29 cellular contexts compared by ENCODE assay signal in genomic region chr16:52578007-52578828, GRCh38. TPM values are rescaled to one million over a fixed set of nuclear protein-coding genes. Genes with fewer than 3 reads are reported as not detected.
DNase-seq lines count a peak whose midpoint lies in the region; ATAC-seq and TF ChIP-seq lines count a peak whose summit lies in the region.
"Had no signal": no experiment of that assay in that cellular context is flagged by ENCODE, and none has a peak within 500 bp of the region (broad histone marks: within the 10 kb centered on the region; RNA-seq: fewer than 3 reads in every experiment).

No MANE protein-coding gene starts in this region.

- H2BK12ac ChIP-seq in neuronal stem cell (ENCODE audit: low read length) = no peak overlapping the region

- WGBS in neuronal stem cell (ENCODE audit: extremely low coverage in 2 of 2, insufficient read length in 2 of 2, insufficient replicate concordance in 1 of 2), 2 donors = no CpG with 5 or more reads among the region's 11 CpGs

- H3K4me1 ChIP-seq in Caco-2 (peaks cover 23% of the 10 kb centered on the region), neuronal stem cell (ENCODE audit: control insufficient read depth in 2 of 2, insufficient read depth in 1 of 2, low read depth in 1 of 2, low read length in 2 of 2) (peaks cover 11 to 15% of the 10 kb centered on the region in 2 donors)
- H3K4me1 ChIP-seq: psoas muscle had no signal

- H3K27ac ChIP-seq in neuronal stem cell (replicated peaks; ENCODE audit: low read length) = no peak overlapping the region
- H3K27ac ChIP-seq: psoas muscle had no signal

- H2AFZ ChIP-seq in neuronal stem cell (ENCODE audit: low read length) = peak overlapping the region; percentile 61

- no peak overlapping the region for H3K9ac ChIP-seq in neuronal stem cell (ENCODE audit: low read depth, low read length, poor library complexity)

- H3K18ac ChIP-seq in neuronal stem cell (ENCODE audit: low read length) = no peak overlapping the region

- no peak overlapping the region for H3K4ac ChIP-seq in neuronal stem cell (ENCODE audit: low read length)

- H3K36me3 ChIP-seq in Caco-2 (ENCODE audit: control insufficient read depth, insufficient read depth, low read length) (no peaks in the 10 kb centered on the region), neuronal stem cell (replicated peaks in 1 of 2; ENCODE audit: control insufficient read depth in 2 of 2, insufficient read depth in 2 of 2, low read length in 2 of 2) (no peaks in the 10 kb centered on the region), MG63 (no peaks in the 10 kb centered on the region)
- H3K36me3 ChIP-seq: BLaER1 treated with 17β-estradiol and CSF1 and Interleukin-3, amounts not matched to agents 10 nM and 100 nM had no signal

- intact Hi-C loops in Caco-2 (cut with micrococcal nuclease; ENCODE audit: unreplicated experiment) = loop anchor here (2.0 to 10.0 kb wide), 2 partner anchors 13 to 123 kb away; no protein-coding TSS in a partner anchor

- H3K27me3 Mint-ChIP-seq in Caco-2 (ENCODE audit: insufficient read depth, unreplicated experiment) = no peaks in the 10 kb centered on the region
- H3K27me3 Mint-ChIP-seq in brain = peaks cover 18% of the 10 kb centered on the region
- H3K27me3 Mint-ChIP-seq: activated B cell treated with CpG ODN at 0.5 μM for 24 hours; dendritic cell treated with granulocyte-macrophage colony-stimulating factor and Interleukin-4, amounts not matched to agents 40 ng/mL and 50 ng/mL, for 4 days had no signal

- DNase-seq in Caco-2 (peak in 1 of 2 experiments; percentile 29), NCI-H69 (lab: John Stamatoyannopoulos, UW) (peak; percentile 36), neuronal stem cell (ENCODE audit: low spot score) (no peak), HEK293T (ENCODE audit: extremely low spot score) (no peak), MG63 (no peak), HCEC 1CT (no peak)
- DNase-seq: activated B cell treated with CpG ODN at 0.5 μM for 24 hours; activated CD4-positive, alpha-beta T cell treated with anti-CD3 and anti-CD28 coated beads, Interleukin-2, amount 50 U/mL, for 48 hours; activated CD8-positive, alpha-beta memory T cell treated with anti-CD3 and anti-CD28 coated beads, Interleukin-2, amount 50 U/mL, for 48 hours; anterior cingulate cortex; kidney; MM.1S; NCI-H1694; NCI-H526 treated with DMSO at 0.1 percent for 48 hours; PC-3; psoas muscle; stimulated activated CD4-positive, alpha-beta T cell treated with anti-CD3 and anti-CD28 coated beads, Interleukin-1b, Interleukin-23, amount 100 ng/mL, for 48 hours; T-helper 9 cell had no signal

- H3K4me3 Mint-ChIP-seq in Caco-2 (ENCODE audit: unreplicated experiment) (no peak overlapping the region), brain (peak overlapping the region in 2 of 5 experiments; percentile 27 to 59)
- H3K4me3 Mint-ChIP-seq: activated B cell treated with CpG ODN at 0.5 μM for 24 hours; dendritic cell treated with granulocyte-macrophage colony-stimulating factor and Interleukin-4, amounts not matched to agents 40 ng/mL and 50 ng/mL, for 4 days; neural crest cell had no signal

- H3K79me1 ChIP-seq in neuronal stem cell (ENCODE audit: low read depth, low read length) = no peaks in the 10 kb centered on the region

- H3K27me3 ChIP-seq in Caco-2 (replicated peaks; ENCODE audit: control insufficient read depth, insufficient read depth, low read length) (no peaks in the 10 kb centered on the region), neuronal stem cell (ENCODE audit: control insufficient read depth in 3 of 3, insufficient read depth in 3 of 3, low read depth in 1 of 3, low read length in 3 of 3) (no peaks in the 10 kb centered on the region), MG63 (peaks cover 2% of the 10 kb centered on the region; the same call in 1 of the 2 replicates)
- H3K27me3 ChIP-seq: BLaER1 treated with 17β-estradiol and CSF1 and Interleukin-3, amounts not matched to agents 10 nM and 100 nM had no signal

- peaks cover 15% of the 10 kb centered on the region for H3K4me1 Mint-ChIP-seq in Caco-2 (ENCODE audit: low read depth, unreplicated experiment)
- H3K4me1 Mint-ChIP-seq in brain = peaks cover 29% of the 10 kb centered on the region
- H3K4me1 Mint-ChIP-seq: activated B cell treated with CpG ODN at 0.5 μM for 24 hours had no signal

- no TSS peak for BruUV-seq in Caco-2 (replicated peaks; lab: Mats Ljungman, UMichigan)

- H3K27ac Mint-ChIP-seq in Caco-2 (ENCODE audit: unreplicated experiment) = peak overlapping the region; percentile 0
- H3K27ac Mint-ChIP-seq in brain = peak overlapping the region; percentile 16 to 85 (median 39)
- H3K27ac Mint-ChIP-seq: activated B cell treated with CpG ODN at 0.5 μM for 24 hours; activated naive CD4-positive, alpha-beta T cell treated with anti-CD3 and anti-CD28 coated beads, Interleukin-2, amount 50 U/mL, for 72 hours; activated T-helper 2 cell treated with anti-CD3 and anti-CD28 coated beads, Interferon-gamma antibody, Interleukin-2, Interleukin-4, amounts not matched to agents 10 μg/mL and 5 μg/mL and 100 μg/mL, durations not matched to agents 14 hours and 24 hours and 36 hours; dendritic cell treated with granulocyte-macrophage colony-stimulating factor and Interleukin-4, amounts not matched to agents 40 ng/mL and 50 ng/mL, for 4 days had no signal

- no peak overlapping the region for H2AK5ac ChIP-seq in neuronal stem cell (ENCODE audit: low read depth, low read length)

- H3K36me3 Mint-ChIP-seq in Caco-2 (ENCODE audit: insufficient read depth, unreplicated experiment) (no peaks in the 10 kb centered on the region), brain (no peaks in the 10 kb centered on the region)
- H3K36me3 Mint-ChIP-seq: activated naive CD4-positive, alpha-beta T cell treated with anti-CD3 and anti-CD28 coated beads, Interleukin-2, amount 50 U/mL, for 72 hours had no signal

- no peak overlapping the region for H4K8ac ChIP-seq in neuronal stem cell (ENCODE audit: low read depth, low read length)

- no peak overlapping the region for H3K23ac ChIP-seq in neuronal stem cell (ENCODE audit: low read depth, low read length, poor library complexity)

- TF ChIP-seq CTCF in Caco-2 (IDR thresholded peaks at IDR 0.05; ENCODE audit: insufficient read depth in 1 of 2, low read depth in 1 of 2, low read length in 1 of 2, severe bottlenecking in 1 of 2, unreplicated experiment in 1 of 2) = no peak
- no peak for TF ChIP-seq CTCF in brain (conservative IDR thresholded peaks at IDR 0.05)

- CTCF ChIA-PET in Caco-2 (lab: Charles Lee) (no interaction called here), HEK293T (lab: Yijun Ruan, JAX) (no interaction called here)

- H3K4me2 ChIP-seq in neuronal stem cell (ENCODE audit: insufficient read depth, low read length, poor library complexity, severe bottlenecking) = no peak overlapping the region

- POLR2A ChIA-PET in Caco-2 (lab: Charles Lee) = no interaction called here
- POLR2A ChIA-PET in HEK293T (lab: Yijun Ruan, JAX) = no interaction called here

- H3K4me3 ChIP-seq in Caco-2 (ENCODE audit: low read depth, low read length) (no peak overlapping the region), neuronal stem cell (ENCODE audit: low read length in 2 of 2) (no peak overlapping the region), MG63 (no peak overlapping the region)
- H3K4me3 ChIP-seq: BLaER1 treated with 17β-estradiol and CSF1 and Interleukin-3, amounts not matched to agents 10 nM and 100 nM; lung; psoas muscle had no signal

- ATAC-seq in GM21423 (IDR thresholded peaks at IDR 0.05; ENCODE audit: unreplicated experiment) = no peak
- ATAC-seq: activated naive CD4-positive, alpha-beta T cell treated with anti-CD3 and anti-CD28 coated beads, Interleukin-2, amount 50 U/mL, for 72 hours; PC-3; psoas muscle; Right ventricle myocardium inferior had no signal

- H4K91ac ChIP-seq in neuronal stem cell (ENCODE audit: low read depth, low read length, poor library complexity) = no peak overlapping the region

- no peak overlapping the region for H2BK5ac ChIP-seq in neuronal stem cell (ENCODE audit: low read length)

- no peaks in the 10 kb centered on the region for H3K9me3 Mint-ChIP-seq in Caco-2 (ENCODE audit: unreplicated experiment)
- peaks cover 0 to 12% (median 0%) of the 10 kb centered on the region in 5 experiments for H3K9me3 Mint-ChIP-seq in brain
- H3K9me3 Mint-ChIP-seq: activated B cell treated with CpG ODN at 0.5 μM for 24 hours; dendritic cell treated with granulocyte-macrophage colony-stimulating factor and Interleukin-4, amounts not matched to agents 40 ng/mL and 50 ng/mL, for 4 days; neural crest cell had no signal

- H3K9me3 ChIP-seq in Caco-2 (no peaks in the 10 kb centered on the region), neuronal stem cell (replicated peaks in 1 of 2; ENCODE audit: control insufficient read depth in 2 of 2, insufficient read depth in 1 of 2, low read depth in 1 of 2, low read length in 2 of 2) (no peaks in the 10 kb centered on the region), MG63 (no peaks in the 10 kb centered on the region)
- H3K9me3 ChIP-seq: BLaER1 treated with 17β-estradiol and CSF1 and Interleukin-3, amounts not matched to agents 10 nM and 100 nM; psoas muscle had no signal

- H3K14ac ChIP-seq in neuronal stem cell (ENCODE audit: low read length) = no peak overlapping the region

- no peak overlapping the region for H2BK120ac ChIP-seq in neuronal stem cell (ENCODE audit: low read depth, low read length)

- no peak overlapping the region for H2BK15ac ChIP-seq in neuronal stem cell (ENCODE audit: low read length)

TF ChIP-seq in HEK293T, 16 proteins besides CTCF, POLR2A, EP300 and RAD21:
- TF ChIP-seq TARDBP (IDR thresholded peaks at IDR 0.05) (no peak), LEF1 (IDR thresholded peaks at IDR 0.05; ENCODE audit: borderline replicate concordance) (no peak), PKNOX1 (IDR thresholded peaks at IDR 0.05) (no peak), ELF4 (IDR thresholded peaks at IDR 0.05) (no peak), CTBP1 (IDR thresholded peaks at IDR 0.05; ENCODE audit: borderline replicate concordance) (no peak), ZNF384 (IDR thresholded peaks at IDR 0.05) (no peak), FOXA1 (IDR thresholded peaks at IDR 0.05) (no peak), NFRKB (IDR thresholded peaks at IDR 0.05) (no peak), SUZ12 (IDR thresholded peaks at IDR 0.05) (no peak), FOXM1 (IDR thresholded peaks at IDR 0.05; ENCODE audit: borderline replicate concordance) (no peak)

RNA-seq across cellular contexts. Expression of gene TOX3, which starts 31.3 kb away (rescaled TPM):
- 3.6 and 6.0 TPM in 2 replicates for total RNA-seq in Caco-2 (2022)
- 38.1 TPM for polyA plus RNA-seq in brain (ENCODE audit: insufficient read depth, low read depth, low replicate concordance)
- polyA plus RNA-seq in neuronal stem cell (2013, experiment 1 of 2) = 82.7 TPM
- 86.2 TPM for polyA plus RNA-seq in neuronal stem cell (2013, experiment 2 of 2)
- not detected in 2 replicates for total RNA-seq in MG63 (2014; rRNA removed; shearing (Covaris generic); ENCODE audit: low replicate concordance)
- total RNA-seq: activated B cell treated with CpG ODN at 0.5 μM for 24 hours; activated naive CD4-positive, alpha-beta T cell treated with anti-CD3 and anti-CD28 coated beads, Interleukin-2, amount 50 U/mL, for 72 hours; activated T-helper 2 cell treated with anti-CD3 and anti-CD28 coated beads, Interferon-gamma antibody, Interleukin-2, Interleukin-4, amounts not matched to agents 10 μg/mL and 5 μg/mL and 100 μg/mL, durations not matched to agents 14 hours and 24 hours and 36 hours; cardiac septum; glomerular endothelial cell; PC-3; psoas muscle; Right ventricle myocardium inferior had no signal
